ENCODE assay signal across 14 cellular contexts in genomic region chr12:108371801-108372344, GRCh38. TPM values are rescaled to one million over a fixed set of nuclear protein-coding genes. Genes with fewer than 3 reads are reported as not detected.
DNase-seq lines count a peak whose midpoint lies in the region; ATAC-seq and TF ChIP-seq lines count a peak whose summit lies in the region.
"Had no signal": no experiment of that assay in that cellular context is flagged by ENCODE, and none has a peak within 500 bp of the region (broad histone marks: within the 10 kb centered on the region; RNA-seq: fewer than 3 reads in every experiment).

No MANE protein-coding gene starts in this region.

- no peak overlapping the region for H3K4ac ChIP-seq in mesenchymal stem cell (ENCODE audit: low read depth in 1 of 2, low read length in 2 of 2)

- no peak overlapping the region for H2BK12ac ChIP-seq in mesenchymal stem cell (ENCODE audit: low read length in 2 of 2)

- H4K91ac ChIP-seq in mesenchymal stem cell (ENCODE audit: low read length), result no peak overlapping the region

- no peak overlapping the region for H2BK120ac ChIP-seq in mesenchymal stem cell (ENCODE audit: low read depth, low read length)

- DNase-seq in CD14-positive monocyte (ENCODE audit: low spot score) (no peak), M059J (ENCODE audit: low read depth) (peak; percentile 52), choroid plexus epithelial cell (ENCODE audit: low read depth) (peak; percentile 82), mesenchymal stem cell (peak; percentile 3), islet precursor cell (no peak), NCI-H1092 treated with DMSO at 0.1 percent for 48 hours (lab: John Stamatoyannopoulos, UW) (no peak), T-helper 17 cell (no peak), NCI-H2081 treated with DMSO at 0.1 percent for 48 hours (lab: John Stamatoyannopoulos, UW) (no peak)
- DNase-seq: activated gamma-delta T cell; CD4-positive, alpha-beta T cell; cerebellar nuclear complex; gastrocnemius medialis; NCI-H187 had no signal

- no peak overlapping the region for H2AK5ac ChIP-seq in mesenchymal stem cell (ENCODE audit: low read length, severe bottlenecking)

- H3K4me1 Mint-ChIP-seq in CD14-positive monocyte (peaks cover 52% of the 10 kb centered on the region), T-helper 17 cell (no peaks in the 10 kb centered on the region)

- ATAC-seq in T-helper 17 cell, result no peak
- ATAC-seq: gastrocnemius medialis had no signal

- H2BK15ac ChIP-seq in mesenchymal stem cell (ENCODE audit: low read depth, poor library complexity, severe bottlenecking), result no peak overlapping the region

- H2AFZ ChIP-seq in mesenchymal stem cell (ENCODE audit: low read depth, low read length), result no peak overlapping the region

- H2BK5ac ChIP-seq in mesenchymal stem cell (ENCODE audit: low read depth, low read length, poor library complexity, severe bottlenecking), result no peak overlapping the region

- H3K27me3 Mint-ChIP-seq in CD14-positive monocyte (ENCODE audit: low read depth in 3 of 3) (peaks cover 0 to 5% (median 2%) of the 10 kb centered on the region in 3 donors), T-helper 17 cell (peaks cover 6% of the 10 kb centered on the region)

- peaks cover 16 to 25% (median 18%) of the 10 kb centered on the region in 7 donors for H3K9me3 Mint-ChIP-seq in CD14-positive monocyte

- H3K4me3 Mint-ChIP-seq in CD14-positive monocyte (peak overlapping the region in 1 of 2 donors; percentile 30), T-helper 17 cell (no peak overlapping the region)
- H3K4me3 Mint-ChIP-seq: CD4-positive, alpha-beta T cell; stimulated activated naive CD8-positive, alpha-beta T cell treated with anti-CD3 and anti-CD28 coated beads, Interleukin-15, Interleukin-2, amounts not matched to agents 100 ng/mL and 50 ng/mL, for 24 hours had no signal

- no peaks in the 10 kb centered on the region for H3K79me1 ChIP-seq in mesenchymal stem cell (replicated peaks; ENCODE audit: low read length, poor library complexity, severe bottlenecking)

- 78% methylated on average over 5 of the region's 6 CpGs for WGBS in mesenchymal stem cell

- H3K4me1 ChIP-seq in mesenchymal stem cell (ENCODE audit: control insufficient read depth, insufficient read depth, low read depth, low read length), result peaks cover 3% of the 10 kb centered on the region
- H3K4me1 ChIP-seq: gastrocnemius medialis had no signal

- H3K23ac ChIP-seq in mesenchymal stem cell (ENCODE audit: low read length in 2 of 2), result no peak overlapping the region

- no peak overlapping the region for H3K14ac ChIP-seq in mesenchymal stem cell (ENCODE audit: low read length in 2 of 2)

- no peaks in the 10 kb centered on the region for H3K36me3 ChIP-seq in mesenchymal stem cell (ENCODE audit: control insufficient read depth in 1 of 2, insufficient read depth in 2 of 2, low read depth in 1 of 2, low read length in 2 of 2)
- H3K36me3 ChIP-seq: gastrocnemius medialis had no signal

- H4K8ac ChIP-seq in mesenchymal stem cell (ENCODE audit: low read length), result no peak overlapping the region

- peaks cover 0 to 3% of the 10 kb centered on the region in 2 experiments for H3K27me3 ChIP-seq in mesenchymal stem cell (ENCODE audit: control insufficient read depth in 1 of 2, insufficient read depth in 1 of 2, low read length in 2 of 2)
- H3K27me3 ChIP-seq: gastrocnemius medialis had no signal

- no peak overlapping the region for H3K4me2 ChIP-seq in mesenchymal stem cell (ENCODE audit: low read length, poor library complexity, severe bottlenecking)

- H3K27ac Mint-ChIP-seq in CD14-positive monocyte (peak overlapping the region in 5 of 7 donors; percentile 25 to 83 (median 51)), T-helper 17 cell (no peak overlapping the region)
- H3K27ac Mint-ChIP-seq: CD4-positive, alpha-beta T cell; stimulated activated naive CD8-positive, alpha-beta T cell treated with anti-CD3 and anti-CD28 coated beads, Interleukin-15, Interleukin-2, amounts not matched to agents 100 ng/mL and 50 ng/mL, for 24 hours had no signal

- peak overlapping the region; percentile 7 for H3K27ac ChIP-seq in mesenchymal stem cell (ENCODE audit: low read length, poor library complexity, severe bottlenecking)
- H3K27ac ChIP-seq: gastrocnemius medialis had no signal

- H3K9ac ChIP-seq in mesenchymal stem cell (ENCODE audit: low read length), result no peak overlapping the region

- TF ChIP-seq CTCF in CD14-positive monocyte (IDR thresholded peaks at IDR 0.05), result no peak
- TF ChIP-seq CTCF in choroid plexus epithelial cell (conservative IDR thresholded peaks at IDR 0.05; ENCODE audit: low read depth, low read length), result no peak

- H3K18ac ChIP-seq in mesenchymal stem cell (ENCODE audit: low read depth in 1 of 2, low read length in 2 of 2), result no peak overlapping the region

- intact Hi-C loops in CD14-positive monocyte (cut with micrococcal nuclease), result no loop called here

- H3K4me3 ChIP-seq in choroid plexus epithelial cell (ENCODE audit: low read depth, low read length) (no peak overlapping the region), mesenchymal stem cell (ENCODE audit: insufficient read depth in 1 of 2, low read depth in 1 of 2, low read length in 2 of 2) (peak overlapping the region in 1 of 2 experiments; percentile 12)
- H3K4me3 ChIP-seq: gastrocnemius medialis had no signal

- H3K36me3 Mint-ChIP-seq in CD14-positive monocyte (peaks cover 2 to 7% of the 10 kb centered on the region in 2 donors), T-helper 17 cell (ENCODE audit: low read depth) (peaks cover 2% of the 10 kb centered on the region)

- H3K9me3 ChIP-seq in mesenchymal stem cell (ENCODE audit: control insufficient read depth, low read length), result peaks cover 22% of the 10 kb centered on the region
- H3K9me3 ChIP-seq in T-helper 17 cell (ENCODE audit: control insufficient read depth, low read length, poor library complexity, severe bottlenecking), result no peaks in the 10 kb centered on the region

RNA-seq across cellular contexts. Expression of gene CMKLR1, which starts 32.8 kb away (rescaled TPM):
- polyA plus RNA-seq in CD14-positive monocyte, result 1 to 10 TPM; 7.5 to 7.9 TPM
- 0.05 TPM in 1 of 2 replicates, not detected in the other for total RNA-seq in M059J (2014; rRNA removed; shearing (Covaris generic))
- polyA plus RNA-seq in mesenchymal stem cell (2013, experiment 1 of 2), result 0.30 TPM
- 0.37 TPM for polyA plus RNA-seq in mesenchymal stem cell (2013, experiment 2 of 2)
- total RNA-seq in T-helper 17 cell, result under 1 TPM in 1 of 2 donors, not detected in 1; 0.22 TPM
- total RNA-seq: CD4-positive, alpha-beta T cell had no signal

Comparison
In these comparisons a context has a peak if more than half of its experiments do, and no peak if none do; other contexts are left out.
1. DNase-seq: peak in M059J (single experiment), choroid plexus epithelial cell (single experiment) and mesenchymal stem cell (single experiment); none in CD14-positive monocyte (single experiment), islet precursor cell (single experiment), NCI-H1092 treated with DMSO at 0.1 percent for 48 hours (single experiment), T-helper 17 cell (0 of 3) and NCI-H2081 treated with DMSO at 0.1 percent for 48 hours (single experiment).